In the genomic region with DNA sequence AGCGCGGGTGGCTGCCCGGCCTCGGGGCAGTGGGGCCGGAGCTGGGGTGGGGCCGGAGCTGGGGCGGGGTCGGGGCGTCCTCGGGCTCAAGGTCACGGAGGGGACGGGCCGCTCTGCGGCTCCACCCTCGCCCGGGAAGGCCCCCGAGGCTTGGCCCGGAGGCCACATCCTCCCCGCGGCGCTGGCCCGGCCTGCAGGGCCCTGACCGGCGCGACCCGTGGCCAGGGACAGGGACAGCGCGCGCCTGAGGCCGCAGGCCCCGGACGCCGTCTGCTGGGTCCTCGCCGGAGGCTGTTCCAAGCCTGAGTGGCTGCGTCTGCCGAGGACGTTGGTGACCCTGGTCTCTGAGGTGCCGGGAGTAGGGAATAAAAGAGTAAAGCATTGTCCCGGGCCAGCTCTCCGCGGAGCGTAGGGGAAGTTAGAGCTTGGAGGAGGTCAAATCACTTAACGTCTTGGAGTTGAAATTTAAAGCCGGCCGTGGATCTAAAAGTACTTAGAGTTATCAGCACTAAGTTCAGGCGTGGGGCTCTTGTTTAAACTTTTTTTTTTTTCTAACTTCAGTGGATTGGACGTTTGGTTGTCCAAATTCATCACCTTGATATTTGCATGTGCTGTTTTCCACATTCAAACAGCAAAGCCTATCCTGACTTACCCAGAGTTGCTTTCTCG, we compare ENCODE assay signal across 8 cellular contexts. TPM values are rescaled to one million over a fixed set of nuclear protein-coding genes. Genes with fewer than 3 reads are reported as not detected.
DNase-seq lines count a peak whose midpoint lies in the region; ATAC-seq and TF ChIP-seq lines count a peak whose summit lies in the region.

No MANE protein-coding gene starts in this region.

- no peaks in the 10 kb centered on the region for H3K9me3 Mint-ChIP-seq in activated T-cell treated with anti-CD3 and anti-CD28 coated beads, Interleukin-2, amount 50 U/mL, for 4 hours
- H3K9me3 Mint-ChIP-seq in natural killer cell: no peaks in the 10 kb centered on the region

- peaks cover 28% of the 10 kb centered on the region for H3K4me1 Mint-ChIP-seq in activated T-cell treated with anti-CD3 and anti-CD28 coated beads, Interleukin-2, amount 50 U/mL, for 4 hours (ENCODE audit: low read depth)
- peaks cover 10 to 24% of the 10 kb centered on the region in 2 donors for H3K4me1 Mint-ChIP-seq in natural killer cell

- peaks cover 8 to 48% (median 28%) of the 10 kb centered on the region in 4 donors for H3K4me1 ChIP-seq in stomach

- H3K27me3 ChIP-seq in stomach: no peaks in the 10 kb centered on the region

- no peak for TF ChIP-seq CTCF in fibroblast of mammary gland (conservative IDR thresholded peaks at IDR 0.05; ENCODE audit: control insufficient read depth, insufficient read depth, low read depth, low read length)
- TF ChIP-seq CTCF in natural killer cell (IDR thresholded peaks at IDR 0.05): no peak
- no peak for TF ChIP-seq CTCF in stomach (IDR thresholded peaks at IDR 0.05)

- H3K4me3 ChIP-seq in fibroblast of mammary gland (ENCODE audit: control insufficient read depth, low read depth, low read length) (peak overlapping the region; percentile 61), stomach (peak overlapping the region; percentile 67 to 73 (median 70))

- no peaks in the 10 kb centered on the region for H3K27me3 Mint-ChIP-seq in activated T-cell treated with anti-CD3 and anti-CD28 coated beads, Interleukin-2, amount 50 U/mL, for 4 hours (ENCODE audit: low read depth)
- no peaks in the 10 kb centered on the region for H3K27me3 Mint-ChIP-seq in natural killer cell (ENCODE audit: low read depth in 2 of 2)

- peaks cover 5% of the 10 kb centered on the region for H3K36me3 Mint-ChIP-seq in activated T-cell treated with anti-CD3 and anti-CD28 coated beads, Interleukin-2, amount 50 U/mL, for 4 hours (ENCODE audit: insufficient read depth)
- H3K36me3 Mint-ChIP-seq in natural killer cell: no peaks in the 10 kb centered on the region

- H3K27ac ChIP-seq in stomach: peak overlapping the region; percentile 91 to 97 (median 96)

- DNase-seq in AG08395 (ENCODE audit: low spot score) (peak; percentile 81), NCI-H748 treated with DMSO at 0.1 percent for 48 hours (lab: John Stamatoyannopoulos, UW) (peak; percentile 14), fibroblast of mammary gland (ENCODE audit: low read depth) (peak; percentile 44), natural killer cell (peak; percentile 58), stomach (peak; percentile 80)
- DNase-seq in activated T-cell treated with anti-CD3 and anti-CD28 coated beads, Interleukin-2, amount 50 U/mL, for 4 hours: peak; percentile 6

- no peak for TF ChIP-seq POLR2A in stomach (IDR thresholded peaks at IDR 0.05)

- WGBS in stomach, 5 donors: 1 to 4% (median 1%) methylated on average over 11 to 49 of the region's 49 CpGs

- intact Hi-C loops in natural killer cell (cut with micrococcal nuclease): loop anchor here (1.0 to 10.0 kb wide), 3 partner anchors 14 to 430 kb away; a partner anchor contains a TSS
- intact Hi-C loops in stomach (cut with DNase I; ENCODE audit: low total_unique reads): no loop called here

- peak overlapping the region; percentile 77 to 82 for H3K27ac Mint-ChIP-seq in natural killer cell

- H3K36me3 ChIP-seq in stomach: peaks cover 0 to 19% (median 15%) of the 10 kb centered on the region in 4 donors

- H3K4me3 Mint-ChIP-seq in activated T-cell treated with anti-CD3 and anti-CD28 coated beads, Interleukin-2, amount 50 U/mL, for 4 hours: peak overlapping the region; percentile 87
- H3K4me3 Mint-ChIP-seq in natural killer cell: peak overlapping the region; percentile 77

- TF ChIP-seq EP300 in stomach (IDR thresholded peaks at IDR 0.05): no peak

- ATAC-seq in GM18520 (IDR thresholded peaks at IDR 0.05; ENCODE audit: unreplicated experiment) (peak; percentile 75), HG03039 (IDR thresholded peaks at IDR 0.05; ENCODE audit: unreplicated experiment) (peak; percentile 75), natural killer cell (peak; percentile 65 to 83 (median 68))
- peak; percentile 64 for ATAC-seq in activated T-cell treated with anti-CD3 and anti-CD28 coated beads, Interleukin-2, amount 50 U/mL, for 4 hours

- no peaks in the 10 kb centered on the region for H3K9me3 ChIP-seq in stomach

RNA-seq across cellular contexts. Expression of a gene that starts 0.6 kb away (rescaled TPM):
- 10 to 100 TPM; 39.6 to 42.5 (median 39.7) TPM for total RNA-seq in activated T-cell treated with anti-CD3 and anti-CD28 coated beads, Interleukin-2, amount 50 U/mL, for 4 hours
- total RNA-seq in natural killer cell (10 to 100 TPM; 35.9 to 44.8 (median 42.8) TPM), stomach (100 to 1,000 TPM in 1 of 5 donors, 10 to 100 TPM in 4; 38.8 to 133 (median 63.4) TPM)
- 10 to 100 TPM; 35.6 to 70.7 (median 57.0) TPM for polyA plus RNA-seq in stomach

RNA-seq across cellular contexts. Expression of a gene that starts 13.3 kb away (rescaled TPM):
- 10 to 100 TPM; 42.4 to 53.0 (median 50.6) TPM for total RNA-seq in activated T-cell treated with anti-CD3 and anti-CD28 coated beads, Interleukin-2, amount 50 U/mL, for 4 hours
- 10 to 100 TPM in 2 of 3 donors, 1 to 10 TPM in 1; 6.8 to 12.0 (median 10.4) TPM for total RNA-seq in natural killer cell
- 10 to 100 TPM in 1 of 5 donors, 1 to 10 TPM in 2, not detected in 2; 1.0 to 10.3 (median 2.3) TPM for total RNA-seq in stomach
- polyA plus RNA-seq in stomach: 10 to 100 TPM; 11.0 to 15.0 (median 14.5) TPM

Comparison
In these comparisons a context has a peak if more than half of its experiments do, and no peak if none do; other contexts are left out.
1. Peak in every context shown above with its lines: DNase-seq, ATAC-seq, H3K4me3 ChIP-seq and H3K27ac ChIP-seq.
2. DNase-seq: peak in every context shown above with its lines; median percentile 81 in AG08395; 80 in stomach; 58 in natural killer cell; 44 in fibroblast of mammary gland; 14 in NCI-H748 treated with DMSO at 0.1 percent for 48 hours; 6 in activated T-cell treated with anti-CD3 and anti-CD28 coated beads, Interleukin-2, amount 50 U/mL, for 4 hours.